ENCODE assay signal across 14 cellular contexts in genomic region chr17:49185381-49185780, GRCh38. TPM values are rescaled to one million over a fixed set of nuclear protein-coding genes. Genes with fewer than 3 reads are reported as not detected.
"Had no signal": no experiment of that assay in that cellular context is flagged by ENCODE, and none has a peak within 500 bp of the region (broad histone marks: within the 10 kb centered on the region; RNA-seq: fewer than 3 reads in every experiment).

No MANE protein-coding gene starts in this region.

RNA-seq across cellular contexts. Expression of gene GNGT2, which starts 25.0 kb away (rescaled TPM):
- total RNA-seq: hepatocyte, mammary epithelial cell, mesothelial cell of epicardium, myocyte had no signal
- polyA plus RNA-seq: hepatocyte, keratinocyte, mammary epithelial cell had no signal

RNA-seq across cellular contexts. Expression of gene ABI3, which starts 25.1 kb away (rescaled TPM):
- total RNA-seq: mammary epithelial cell, myocyte had no signal
- polyA plus RNA-seq: keratinocyte, mammary epithelial cell had no signal

RNA-seq across cellular contexts. Expression of gene PHOSPHO1, which starts 45.2 kb away (rescaled TPM):
- total RNA-seq: hepatocyte, kidney epithelial cell, left colon, lung microvascular endothelial cell had no signal

RNA-seq across cellular contexts. Expression of gene B4GALNT2, which starts 52.8 kb away (rescaled TPM):
- total RNA-seq: left ventricle myocardium inferior, left ventricle myocardium superior, liver, lung microvascular endothelial cell, mesenteric fat pad, myocyte had no signal
- polyA plus RNA-seq: immature natural killer cell; liver; naive thymus-derived CD4-positive, alpha-beta T cell had no signal
